ENCODE assay signal across 8 cellular contexts in genomic region chr19:55606471-55606787, GRCh38. TPM values are rescaled to one million over a fixed set of nuclear protein-coding genes. Genes with fewer than 3 reads are reported as not detected.
A peak's percentile ranks its signal among the peaks of the same experiment; 100 is the strongest.
DNase-seq lines count a peak whose midpoint lies in the region; ATAC-seq and TF ChIP-seq lines count a peak whose summit lies in the region.

No MANE protein-coding gene starts in this region.

- H3K27ac ChIP-seq in SK-N-SH (ENCODE audit: low read depth in 2 of 2, low read length in 1 of 2) = peak overlapping the region; percentile 56 to 95; a peak in 3 of 4 replicates
- H3K27ac ChIP-seq in subcutaneous abdominal adipose tissue (ENCODE audit: low read depth, low read length) = peak overlapping the region; percentile 88

- H3K4me3 Mint-ChIP-seq in activated naive CD8-positive, alpha-beta T cell treated with anti-CD3 and anti-CD28 coated beads for 36 hours = peak overlapping the region; percentile 92
- H3K4me3 Mint-ChIP-seq in immature natural killer cell = peak overlapping the region; percentile 95 to 98 (median 95)

- no peaks in the 10 kb centered on the region for H3K9me3 ChIP-seq in SK-N-SH
- peaks cover 0 to 4% (median 0%) of the 10 kb centered on the region in 5 donors for H3K9me3 ChIP-seq in subcutaneous abdominal adipose tissue (ENCODE audit: control insufficient read depth in 5 of 5, low read length in 5 of 5)

- no peak; the same call in 1 of the 2 replicates for TF ChIP-seq CTCF in SK-N-SH (IDR thresholded peaks at IDR 0.05)

- CTCF ChIA-PET in SK-N-SH (lab: Yijun Ruan, JAX) = interaction anchor here (0.6 to 3.5 kb wide), 23 partner anchors 12 to 379 kb away, joined by 3 to 31 read pairs (median 4); partner anchors contain the start of genes ZNF579, ZNF581, ZNF628 and ZNF784

- peak overlapping the region; percentile 86 for H3K4me2 ChIP-seq in SK-N-SH

- DNase-seq in SK-N-SH (no peak), immature natural killer cell (no peak), SIG-M5 treated with dmso at 0.1 percent for 504 hours (lab: John Stamatoyannopoulos, UW; ENCODE audit: unreplicated experiment) (no peak), SW480 (ENCODE audit: low spot score) (no peak)
- DNase-seq in activated naive CD8-positive, alpha-beta T cell treated with anti-CD3 and anti-CD28 coated beads for 36 hours = no peak
- DNase-seq in activated effector memory CD4-positive, alpha-beta T cell treated with anti-CD3 and anti-CD28 coated beads, Interleukin-2, amount 50 U/mL, for 16 hours = no peak

- peak overlapping the region; percentile 88 to 93 for H3K4me3 ChIP-seq in SK-N-SH (ENCODE audit: low read depth in 2 of 2, low read length in 1 of 2)
- peak overlapping the region; percentile 86 to 99 (median 90) for H3K4me3 ChIP-seq in subcutaneous abdominal adipose tissue (ENCODE audit: low read depth in 1 of 5, low read length in 5 of 5)

- TF ChIP-seq EP300 in SK-N-SH (IDR thresholded peaks at IDR 0.05; ENCODE audit: borderline replicate concordance in 1 of 2, low read depth in 1 of 2, low read length in 1 of 2) = 0 out of 4 replicates have a peak, but pooled peaks of 1 of the 2 experiments have one; percentile 16

- H3K36me3 ChIP-seq in SK-N-SH (replicated peaks in 1 of 2; ENCODE audit: control insufficient read depth in 1 of 2, insufficient read depth in 2 of 2, low read length in 1 of 2) (peaks cover 12 to 24% of the 10 kb centered on the region in 2 experiments), subcutaneous abdominal adipose tissue (ENCODE audit: control insufficient read depth in 5 of 5, insufficient read depth in 5 of 5, low read length in 5 of 5) (peaks cover 0 to 29% (median 13%) of the 10 kb centered on the region in 5 donors)

- peaks cover 18% of the 10 kb centered on the region for H3F3A ChIP-seq in SK-N-SH (replicated peaks; ENCODE audit: insufficient read depth)

- H3K9me2 ChIP-seq in SK-N-SH = no peaks in the 10 kb centered on the region

- no peak overlapping the region for H2AFZ ChIP-seq in SK-N-SH (ENCODE audit: low read depth)

- no peak for TF ChIP-seq RAD21 in SK-N-SH (IDR thresholded peaks at IDR 0.05; ENCODE audit: low read length)

- H3K27me3 Mint-ChIP-seq in activated naive CD8-positive, alpha-beta T cell treated with anti-CD3 and anti-CD28 coated beads for 36 hours = no peaks in the 10 kb centered on the region
- H3K27me3 Mint-ChIP-seq in immature natural killer cell (ENCODE audit: low read depth in 3 of 3) = peaks cover 5 to 18% (median 6%) of the 10 kb centered on the region in 3 donors

- H3K36me3 Mint-ChIP-seq in activated naive CD8-positive, alpha-beta T cell treated with anti-CD3 and anti-CD28 coated beads for 36 hours = peaks cover 27% of the 10 kb centered on the region
- H3K36me3 Mint-ChIP-seq in immature natural killer cell = peaks cover 3 to 4% (median 3%) of the 10 kb centered on the region in 3 donors

- H3K79me2 ChIP-seq in SK-N-SH (ENCODE audit: insufficient read depth) = peaks cover 61% of the 10 kb centered on the region

- H3K27me3 ChIP-seq in SK-N-SH (ENCODE audit: insufficient read depth) = no peaks in the 10 kb centered on the region
- no peaks in the 10 kb centered on the region for H3K27me3 ChIP-seq in subcutaneous abdominal adipose tissue (ENCODE audit: control insufficient read depth in 5 of 5, insufficient read depth in 4 of 5, low read length in 5 of 5)

- H4K20me1 ChIP-seq in SK-N-SH (ENCODE audit: insufficient read depth) = peaks cover 35% of the 10 kb centered on the region; the same call in 1 of the 2 replicates

- H3K9ac ChIP-seq in SK-N-SH (peak overlapping the region; percentile 93), subcutaneous abdominal adipose tissue (ENCODE audit: low read length in 5 of 5) (peak overlapping the region; percentile 42 to 96 (median 87))

- H3K4me1 ChIP-seq in SK-N-SH (ENCODE audit: control insufficient read depth in 1 of 2, insufficient read depth in 2 of 2, low read depth in 1 of 2, low read length in 1 of 2) (peaks cover 3 to 12% of the 10 kb centered on the region in 2 experiments; a peak in 3 of 4 replicates), subcutaneous abdominal adipose tissue (ENCODE audit: control insufficient read depth in 5 of 5, insufficient read depth in 5 of 5, low read length in 5 of 5) (peaks cover 3 to 27% (median 23%) of the 10 kb centered on the region in 5 donors)

- ATAC-seq in SK-N-SH treated with all-trans-retinoic acid at 6 μM for 48 hours = no peak

- WGBS in SK-N-SH (ENCODE audit: low lambda C conversion rate) = 18% methylated on average over 12 of the region's 12 CpGs

- no peaks in the 10 kb centered on the region for H3K9me3 Mint-ChIP-seq in activated naive CD8-positive, alpha-beta T cell treated with anti-CD3 and anti-CD28 coated beads for 36 hours
- H3K9me3 Mint-ChIP-seq in immature natural killer cell = peaks cover 0 to 2% (median 0%) of the 10 kb centered on the region in 6 donors

- POLR2A ChIA-PET in SK-N-SH (lab: Yijun Ruan, JAX) = interaction anchor here (0.8 to 2.0 kb wide), 5 partner anchors 12 to 120 kb away, joined by 3 to 10 read pairs (median 3); partner anchors contain the start of genes ZNF579 and ZNF784

- H3K4me1 Mint-ChIP-seq in activated naive CD8-positive, alpha-beta T cell treated with anti-CD3 and anti-CD28 coated beads for 36 hours = peaks cover 48% of the 10 kb centered on the region
- peaks cover 57 to 72% of the 10 kb centered on the region in 2 donors for H3K4me1 Mint-ChIP-seq in immature natural killer cell

- H3K27ac Mint-ChIP-seq in activated naive CD8-positive, alpha-beta T cell treated with anti-CD3 and anti-CD28 coated beads for 36 hours = peak overlapping the region; percentile 92
- peak overlapping the region; percentile 88 to 99 (median 98) for H3K27ac Mint-ChIP-seq in immature natural killer cell

TF ChIP-seq in SK-N-SH, 30 proteins besides CTCF, POLR2A, EP300 and RAD21 (continues in another document):
- TF ChIP-seq CHD2 (IDR thresholded peaks at IDR 0.05; ENCODE audit: low read length, partially characterized antibody) (no peak), MAX (IDR thresholded peaks at IDR 0.05; ENCODE audit: low read depth) (no peak), GATA2 (CRISPR knock-in tag; IDR thresholded peaks at IDR 0.05) (no peak), FOXJ3 (CRISPR knock-in tag; IDR thresholded peaks at IDR 0.05) (no peak), NRF1 (IDR thresholded peaks at IDR 0.05; ENCODE audit: low read depth, low read length) (no peak), TEAD4 (IDR thresholded peaks at IDR 0.05; ENCODE audit: borderline replicate concordance, insufficient read depth) (no peak), FOXM1 (IDR thresholded peaks at IDR 0.05; ENCODE audit: low read depth) (no peak), EZH2phosphoT487 (IDR thresholded peaks at IDR 0.05; ENCODE audit: borderline replicate concordance, low read depth) (no peak), FOSL2 (IDR thresholded peaks at IDR 0.05; ENCODE audit: borderline replicate concordance, low read depth) (no peak)

TF ChIP-seq in SK-N-SH treated with all-trans-retinoic acid at 6 μM for 48 hours, 23 proteins besides CTCF, POLR2A, EP300 and RAD21 (continues in another document):
- no peak for TF ChIP-seq CREB5 (CRISPR knock-in tag; IDR thresholded peaks at IDR 0.05; ENCODE audit: low read depth)
- TF ChIP-seq TCF4 (CRISPR knock-in tag; IDR thresholded peaks at IDR 0.05; ENCODE audit: borderline replicate concordance) = no peak
- no peak for TF ChIP-seq BACH2 (CRISPR knock-in tag; IDR thresholded peaks at IDR 0.05; ENCODE audit: borderline replicate concordance)

RNA-seq across cellular contexts. Expression of gene ZNF865, which starts 1.0 kb away (rescaled TPM):
- polyA plus RNA-seq in SK-N-SH (2012; rRNA removed) = 3.4 and 5.0 TPM in 2 replicates
- 2.7 and 5.2 TPM in 2 replicates for polyA plus RNA-seq in SK-N-SH (2012; cell fraction: cytosol; rRNA removed)
- 11.7 and 16.2 TPM in 2 replicates for polyA plus RNA-seq in SK-N-SH (2012; cell fraction: nucleus; rRNA removed)
- 10 to 100 TPM; 10.5 to 10.7 TPM for total RNA-seq in activated naive CD8-positive, alpha-beta T cell treated with anti-CD3 and anti-CD28 coated beads for 36 hours
- under 1 TPM in 2 of 3 donors, not detected in 1; 0.08 to 0.18 TPM for polyA plus RNA-seq in immature natural killer cell

RNA-seq across cellular contexts. Expression of gene ZNF524, which starts 6.3 kb away (rescaled TPM):
- 7.2 and 7.3 TPM in 2 replicates for polyA plus RNA-seq in SK-N-SH (2012; rRNA removed)
- polyA plus RNA-seq in SK-N-SH (2012; cell fraction: cytosol; rRNA removed) = 4.6 and 7.4 TPM in 2 replicates
- polyA plus RNA-seq in SK-N-SH (2012; cell fraction: nucleus; rRNA removed) = 7.4 and 10.1 TPM in 2 replicates
- total RNA-seq in activated naive CD8-positive, alpha-beta T cell treated with anti-CD3 and anti-CD28 coated beads for 36 hours = 10 to 100 TPM; 10.8 to 11.5 TPM
- polyA plus RNA-seq in immature natural killer cell = 10 to 100 TPM; 23.9 to 36.4 (median 31.7) TPM

RNA-seq across cellular contexts. Expression of gene FIZ1, which starts 7.1 kb away (rescaled TPM):
- 5.2 and 5.7 TPM in 2 replicates for polyA plus RNA-seq in SK-N-SH (2012; rRNA removed)
- polyA plus RNA-seq in SK-N-SH (2012; cell fraction: cytosol; rRNA removed) = 2.5 and 4.3 TPM in 2 replicates
- polyA plus RNA-seq in SK-N-SH (2012; cell fraction: nucleus; rRNA removed) = 20.2 and 24.9 TPM in 2 replicates
- total RNA-seq in activated naive CD8-positive, alpha-beta T cell treated with anti-CD3 and anti-CD28 coated beads for 36 hours = 10 to 100 TPM; 19.8 to 20.7 TPM
- 1 to 10 TPM in 2 of 3 donors, under 1 TPM in 1; 0.63 to 1.7 (median 1.0) TPM for polyA plus RNA-seq in immature natural killer cell

RNA-seq across cellular contexts. Expression of gene ZNF784, which starts 17.9 kb away (rescaled TPM):
- polyA plus RNA-seq in SK-N-SH (2012; rRNA removed) = 5.0 and 5.5 TPM in 2 replicates
- polyA plus RNA-seq in SK-N-SH (2012; cell fraction: cytosol; rRNA removed) = 2.4 and 3.3 TPM in 2 replicates
- 17.9 and 20.4 TPM in 2 replicates for polyA plus RNA-seq in SK-N-SH (2012; cell fraction: nucleus; rRNA removed)
- total RNA-seq in activated naive CD8-positive, alpha-beta T cell treated with anti-CD3 and anti-CD28 coated beads for 36 hours = 1 to 10 TPM; 3.7 to 3.9 TPM
- polyA plus RNA-seq in immature natural killer cell = under 1 TPM; 0.59 to 0.78 (median 0.62) TPM

RNA-seq across cellular contexts. Expression of gene ZNF579, which starts 25.8 kb away (rescaled TPM):
- 3.5 and 5.9 TPM in 2 replicates for polyA plus RNA-seq in SK-N-SH (2012; rRNA removed)
- 3.4 and 4.9 TPM in 2 replicates for polyA plus RNA-seq in SK-N-SH (2012; cell fraction: cytosol; rRNA removed)
- 13.6 and 14.8 TPM in 2 replicates for polyA plus RNA-seq in SK-N-SH (2012; cell fraction: nucleus; rRNA removed)
- total RNA-seq in activated naive CD8-positive, alpha-beta T cell treated with anti-CD3 and anti-CD28 coated beads for 36 hours = 1 to 10 TPM; 5.5 to 6.1 TPM
- polyA plus RNA-seq in immature natural killer cell = under 1 TPM in 2 of 3 donors, not detected in 1; 0.19 to 0.64 TPM
